9 cellular contexts compared by ENCODE assay signal in the genomic region with DNA sequence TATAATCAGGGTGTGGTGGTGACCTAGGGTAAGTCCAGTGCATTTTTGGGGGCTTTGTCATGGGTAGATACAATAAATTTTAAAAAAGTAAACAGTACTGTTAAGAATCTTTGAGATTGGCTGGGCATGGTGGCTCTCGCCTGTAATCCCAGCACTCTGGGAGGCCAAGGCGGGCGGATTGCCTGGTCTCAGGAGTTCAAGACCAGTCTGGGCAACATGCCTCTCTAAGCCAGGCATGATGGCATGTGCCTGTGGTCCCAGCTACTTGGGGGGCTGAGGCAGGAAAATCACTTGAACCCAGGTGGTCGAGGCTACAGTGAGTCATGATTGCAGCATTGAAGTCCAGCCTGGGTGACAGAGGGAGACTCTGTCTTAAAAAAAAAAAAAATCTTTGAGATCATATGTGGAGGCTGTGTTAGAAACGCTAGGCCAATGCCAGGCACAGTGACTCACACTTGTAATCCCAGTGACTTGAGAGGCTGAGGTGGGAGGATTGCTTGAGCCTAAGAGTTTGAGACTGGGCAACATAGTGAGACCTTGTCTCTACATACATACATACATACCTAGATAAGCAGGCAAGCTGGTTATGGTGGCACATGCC.
DNase-seq lines count a peak whose midpoint lies in the region; ATAC-seq, FAIRE-seq and TF ChIP-seq lines count a peak whose summit lies in the region.
"Had no signal": no experiment of that assay in that cellular context is flagged by ENCODE, and none has a peak within 500 bp of the region (broad histone marks: within the 10 kb centered on the region; RNA-seq: fewer than 3 reads in every experiment).

No MANE protein-coding gene starts in this region.

- peak; percentile 5 for ATAC-seq in HG03439 (IDR thresholded peaks at IDR 0.05; ENCODE audit: unreplicated experiment)
- peak; percentile 23 to 45 (median 38) for ATAC-seq in natural killer cell
- ATAC-seq in GM21786 (IDR thresholded peaks at IDR 0.05; ENCODE audit: unreplicated experiment): no peak

- H3K36me3 ChIP-seq in CD4-positive, alpha-beta memory T cell (ENCODE audit: insufficient read depth, low read length): no peaks in the 10 kb centered on the region

- peaks cover 10 to 27% of the 10 kb centered on the region in 2 donors for H3K36me3 Mint-ChIP-seq in CD4-positive, alpha-beta memory T cell
- H3K36me3 Mint-ChIP-seq in activated naive CD8-positive, alpha-beta T cell treated with anti-CD3 and anti-CD28 coated beads for 36 hours: peaks cover 44% of the 10 kb centered on the region
- peaks cover 14% of the 10 kb centered on the region for H3K36me3 Mint-ChIP-seq in natural killer cell

- H3K27ac ChIP-seq in CD4-positive, alpha-beta memory T cell (ENCODE audit: low read depth, low read length): peak overlapping the region; percentile 65

- POLR2A ChIA-PET in CD4-positive, alpha-beta memory T cell (lab: Charles Lee; ENCODE audit: partially characterized antibody): interaction anchor here (0.7 to 8.8 kb wide), 20 partner anchors 8 to 96 kb away, joined by 3 to 133 read pairs (median 4); a partner anchor contains a TSS
- POLR2A ChIA-PET in HEK293T (lab: Yijun Ruan, JAX): interaction anchor here (0.8 kb wide), 1 partner anchor 57 kb away, joined by 3 read pairs; no protein-coding TSS in a partner anchor

- peaks cover 100% of the 10 kb centered on the region for H3K4me1 ChIP-seq in CD4-positive, alpha-beta memory T cell (ENCODE audit: insufficient read depth, low read length)

- no peak overlapping the region for H3K4me3 ChIP-seq in CD4-positive, alpha-beta memory T cell (ENCODE audit: low read length in 2 of 2)

- H3K27me3 Mint-ChIP-seq in CD4-positive, alpha-beta memory T cell: no peaks in the 10 kb centered on the region
- no peaks in the 10 kb centered on the region for H3K27me3 Mint-ChIP-seq in activated naive CD8-positive, alpha-beta T cell treated with anti-CD3 and anti-CD28 coated beads for 36 hours
- H3K27me3 Mint-ChIP-seq in natural killer cell (ENCODE audit: low read depth in 2 of 2): no peaks in the 10 kb centered on the region

- DNase-seq in CD4-positive, alpha-beta memory T cell: peak in 1 of 5 donors; percentile 67
- peak; percentile 44 for DNase-seq in activated naive CD8-positive, alpha-beta T cell treated with anti-CD3 and anti-CD28 coated beads for 36 hours
- peak; percentile 54 for DNase-seq in natural killer cell
- DNase-seq in HEK293T (ENCODE audit: extremely low spot score): no peak
- no peak for DNase-seq in frontal cortex (ENCODE audit: low spot score in 2 of 2)
- DNase-seq in GDM1 (lab: John Stamatoyannopoulos, UW): no peak

- peak overlapping the region in 5 of 8 donors; percentile 17 to 78 (median 52) for H3K4me3 Mint-ChIP-seq in CD4-positive, alpha-beta memory T cell
- peak overlapping the region; percentile 56 for H3K4me3 Mint-ChIP-seq in activated naive CD8-positive, alpha-beta T cell treated with anti-CD3 and anti-CD28 coated beads for 36 hours
- no peak overlapping the region for H3K4me3 Mint-ChIP-seq in natural killer cell

- H3K27ac Mint-ChIP-seq in CD4-positive, alpha-beta memory T cell: peak overlapping the region in 1 of 7 donors; percentile 88
- no peak overlapping the region for H3K27ac Mint-ChIP-seq in activated naive CD8-positive, alpha-beta T cell treated with anti-CD3 and anti-CD28 coated beads for 36 hours
- no peak overlapping the region for H3K27ac Mint-ChIP-seq in natural killer cell

- H3K9me3 Mint-ChIP-seq in CD4-positive, alpha-beta memory T cell: no peaks in the 10 kb centered on the region
- H3K9me3 Mint-ChIP-seq in activated naive CD8-positive, alpha-beta T cell treated with anti-CD3 and anti-CD28 coated beads for 36 hours: no peaks in the 10 kb centered on the region
- no peaks in the 10 kb centered on the region for H3K9me3 Mint-ChIP-seq in natural killer cell

- H3K9me3 ChIP-seq in CD4-positive, alpha-beta memory T cell (ENCODE audit: control insufficient read depth in 1 of 2, low read length in 2 of 2): no peaks in the 10 kb centered on the region

- H3K4me1 Mint-ChIP-seq in CD4-positive, alpha-beta memory T cell: peaks cover 0 to 48% (median 23%) of the 10 kb centered on the region in 4 donors
- peaks cover 28% of the 10 kb centered on the region for H3K4me1 Mint-ChIP-seq in activated naive CD8-positive, alpha-beta T cell treated with anti-CD3 and anti-CD28 coated beads for 36 hours
- H3K4me1 Mint-ChIP-seq in natural killer cell: peaks cover 0 to 22% of the 10 kb centered on the region in 2 donors

- CTCF ChIA-PET in CD4-positive, alpha-beta memory T cell (lab: Charles Lee; ENCODE audit: partially characterized antibody): interaction anchor here (0.5 to 3.4 kb wide), 15 partner anchors 9 to 109 kb away, joined by 3 to 22 read pairs (median 3); no protein-coding TSS in a partner anchor
- CTCF ChIA-PET in HEK293T (lab: Yijun Ruan, JAX): no interaction called here

- H3K27me3 ChIP-seq in CD4-positive, alpha-beta memory T cell (ENCODE audit: insufficient read depth, low read length): no peaks in the 10 kb centered on the region

- no peak for FAIRE-seq in frontal cortex (lab: Jason Lieb, UNC)
- FAIRE-seq: endometrium had no signal

- TF ChIP-seq CTCF in natural killer cell (IDR thresholded peaks at IDR 0.05): no peak

- intact Hi-C loops in CD4-positive, alpha-beta memory T cell (cut with micrococcal nuclease): loop anchor here (1.0 to 5.0 kb wide), 5 partner anchors 10 to 68 kb away; a partner anchor contains a TSS
- intact Hi-C loops in natural killer cell (cut with micrococcal nuclease): loop anchor here (2.0 kb wide), 4 partner anchors 14 to 66 kb away; no protein-coding TSS in a partner anchor

TF ChIP-seq in HEK293T, 16 proteins besides CTCF, POLR2A, EP300 and RAD21:
- TF ChIP-seq FOXK2 (IDR thresholded peaks at IDR 0.05): no peak

Comparison
In these comparisons a context has a peak if more than half of its experiments do, and no peak if none do; other contexts are left out.
1. DNase-seq: peak in activated naive CD8-positive, alpha-beta T cell treated with anti-CD3 and anti-CD28 coated beads for 36 hours (single experiment) and natural killer cell (single experiment); none in HEK293T (single experiment), frontal cortex (0 of 2) and GDM1 (single experiment).